In genomic region chr7:40965745-40966144, GRCh38 we compare ENCODE assay signal across 17 cellular contexts.
DNase-seq lines count a peak whose midpoint lies in the region; ATAC-seq and TF ChIP-seq lines count a peak whose summit lies in the region.
"Had no signal": no experiment of that assay in that cellular context is flagged by ENCODE, and none has a peak within 500 bp of the region (broad histone marks: within the 10 kb centered on the region; RNA-seq: fewer than 3 reads in every experiment).

No MANE protein-coding gene starts in this region.

- DNase-seq in MM.1S (peak; percentile 67), RPMI8226 (no peak)
- no peak for DNase-seq in stimulated activated naive B cell treated with anti-CD40 and anti-IgM and Interleukin-4, amounts not matched to agents 10 μg/mL and 1 μg/mL and 100 μg/mL, for 72 hours
- DNase-seq in activated naive CD4-positive, alpha-beta T cell treated with anti-CD3 and anti-CD28 coated beads, Interleukin-2, amount 10 ng/mL, durations not matched to agents 7 days and 5 days = no peak
- DNase-seq: activated CD4-positive, CD25-positive, alpha-beta regulatory T cell; activated T-cell treated with anti-CD3 and anti-CD28 coated beads for 4 hours; caudate nucleus; NCI-H524; nephron progenitor cell; Peyer's patch; upper lobe of left lung had no signal

- no peak for TF ChIP-seq CTCF in MM.1S (IDR thresholded peaks at IDR 0.05; ENCODE audit: low read length)

- CTCF ChIA-PET in activated naive CD4-positive, alpha-beta T cell treated with anti-CD3 and anti-CD28 coated beads, Interleukin-2, amount 10 ng/mL, durations not matched to agents 7 days and 5 days (lab: Charles Lee) = no interaction called here

- H3K27me3 ChIP-seq in MM.1S (replicated peaks; ENCODE audit: insufficient read depth, low read length) = 0 out of 2 replicates have a peak, but pooled peaks cover 5% of the 10 kb centered on the region
- H3K27me3 ChIP-seq: Peyer's patch, upper lobe of left lung had no signal

- peaks cover 10% of the 10 kb centered on the region for H3F3A ChIP-seq in MM.1S (ENCODE audit: insufficient read depth, low read length)

- H3K4me2 ChIP-seq in MM.1S (ENCODE audit: low read depth, low read length) = no peak overlapping the region

- no peak overlapping the region for H3K4me3 ChIP-seq in MM.1S (ENCODE audit: low read length)
- H3K4me3 ChIP-seq: K562, Peyer's patch, upper lobe of left lung had no signal

- H4K20me1 ChIP-seq in MM.1S (ENCODE audit: insufficient read depth, low read length) = no peaks in the 10 kb centered on the region

- H3K27ac ChIP-seq in MM.1S (ENCODE audit: low read length) = no peak overlapping the region
- H3K27ac ChIP-seq: Peyer's patch, upper lobe of left lung had no signal

- H3K27ac Mint-ChIP-seq in stimulated activated naive B cell treated with anti-CD40 and anti-IgM and Interleukin-4, amounts not matched to agents 10 μg/mL and 1 μg/mL and 100 μg/mL, for 72 hours = no peak overlapping the region
- no peak overlapping the region for H3K27ac Mint-ChIP-seq in activated naive CD4-positive, alpha-beta T cell treated with anti-CD3 and anti-CD28 coated beads, Interleukin-2, amount 10 ng/mL, durations not matched to agents 7 days and 5 days
- H3K27ac Mint-ChIP-seq: B cell, nephron progenitor cell had no signal

- H3K4me1 ChIP-seq in MM.1S (ENCODE audit: low read length) = peaks cover 19% of the 10 kb centered on the region
- H3K4me1 ChIP-seq: Peyer's patch, upper lobe of left lung had no signal

- no peak overlapping the region for H2AFZ ChIP-seq in MM.1S (ENCODE audit: low read length)

- H3K4me3 Mint-ChIP-seq in stimulated activated naive B cell treated with anti-CD40 and anti-IgM and Interleukin-4, amounts not matched to agents 10 μg/mL and 1 μg/mL and 100 μg/mL, for 72 hours = no peak overlapping the region
- no peak overlapping the region for H3K4me3 Mint-ChIP-seq in activated naive CD4-positive, alpha-beta T cell treated with anti-CD3 and anti-CD28 coated beads, Interleukin-2, amount 10 ng/mL, durations not matched to agents 7 days and 5 days
- H3K4me3 Mint-ChIP-seq: B cell, nephron progenitor cell had no signal

- no peaks in the 10 kb centered on the region for H3K9me2 ChIP-seq in MM.1S (replicated peaks; ENCODE audit: insufficient read depth, low read length)

- ATAC-seq in GM18861 (IDR thresholded peaks at IDR 0.05; ENCODE audit: unreplicated experiment) = peak; percentile 84
- peak; percentile 79 for ATAC-seq in GM21529 (IDR thresholded peaks at IDR 0.05; ENCODE audit: unreplicated experiment)
- peak; percentile 65 for ATAC-seq in HG03064 (IDR thresholded peaks at IDR 0.05; ENCODE audit: low read depth, unreplicated experiment)
- no peak for ATAC-seq in stimulated activated naive B cell treated with anti-CD40 and anti-IgM and Interleukin-4, amounts not matched to agents 10 μg/mL and 1 μg/mL and 100 μg/mL, for 72 hours (replicated peaks)
- no peak for ATAC-seq in activated CD4-positive, CD25-positive, alpha-beta regulatory T cell treated with anti-CD3 and anti-CD28 coated beads, Interleukin-2, amount 50 U/mL, for 24 hours
- ATAC-seq: K562 had no signal

- H3K27me3 Mint-ChIP-seq in stimulated activated naive B cell treated with anti-CD40 and anti-IgM and Interleukin-4, amounts not matched to agents 10 μg/mL and 1 μg/mL and 100 μg/mL, for 72 hours = peaks cover 0 to 8% of the 10 kb centered on the region in 2 donors
- no peaks in the 10 kb centered on the region for H3K27me3 Mint-ChIP-seq in activated naive CD4-positive, alpha-beta T cell treated with anti-CD3 and anti-CD28 coated beads, Interleukin-2, amount 10 ng/mL, durations not matched to agents 7 days and 5 days
- H3K27me3 Mint-ChIP-seq: B cell had no signal

- H3K4me1 Mint-ChIP-seq in stimulated activated naive B cell treated with anti-CD40 and anti-IgM and Interleukin-4, amounts not matched to agents 10 μg/mL and 1 μg/mL and 100 μg/mL, for 72 hours = no peaks in the 10 kb centered on the region
- no peaks in the 10 kb centered on the region for H3K4me1 Mint-ChIP-seq in activated naive CD4-positive, alpha-beta T cell treated with anti-CD3 and anti-CD28 coated beads, Interleukin-2, amount 10 ng/mL, durations not matched to agents 7 days and 5 days
- H3K4me1 Mint-ChIP-seq: nephron progenitor cell had no signal

- H3K9me3 ChIP-seq in MM.1S (replicated peaks; ENCODE audit: insufficient read depth, low read length) = no peaks in the 10 kb centered on the region
- H3K9me3 ChIP-seq: Peyer's patch had no signal

- no peaks in the 10 kb centered on the region for H3K79me2 ChIP-seq in MM.1S (ENCODE audit: low read length)

- H3K36me3 Mint-ChIP-seq in stimulated activated naive B cell treated with anti-CD40 and anti-IgM and Interleukin-4, amounts not matched to agents 10 μg/mL and 1 μg/mL and 100 μg/mL, for 72 hours = no peaks in the 10 kb centered on the region
- H3K36me3 Mint-ChIP-seq in activated naive CD4-positive, alpha-beta T cell treated with anti-CD3 and anti-CD28 coated beads, Interleukin-2, amount 10 ng/mL, durations not matched to agents 7 days and 5 days = no peaks in the 10 kb centered on the region

- no peaks in the 10 kb centered on the region for H3K36me3 ChIP-seq in MM.1S (replicated peaks; ENCODE audit: insufficient read depth, low read length)
- H3K36me3 ChIP-seq: Peyer's patch, upper lobe of left lung had no signal

- peaks cover 3 to 4% of the 10 kb centered on the region in 2 donors for H3K9me3 Mint-ChIP-seq in stimulated activated naive B cell treated with anti-CD40 and anti-IgM and Interleukin-4, amounts not matched to agents 10 μg/mL and 1 μg/mL and 100 μg/mL, for 72 hours
- no peaks in the 10 kb centered on the region for H3K9me3 Mint-ChIP-seq in activated naive CD4-positive, alpha-beta T cell treated with anti-CD3 and anti-CD28 coated beads, Interleukin-2, amount 10 ng/mL, durations not matched to agents 7 days and 5 days
- H3K9me3 Mint-ChIP-seq: nephron progenitor cell had no signal

- no peak overlapping the region for H3K9ac ChIP-seq in MM.1S (ENCODE audit: low read length)

Comparison
In these comparisons a context has a peak if more than half of its experiments do, and no peak if none do; other contexts are left out.
1. ATAC-seq: peak in GM18861 (single experiment), GM21529 (single experiment) and HG03064 (single experiment); none in stimulated activated naive B cell treated with anti-CD40 and anti-IgM and Interleukin-4, amounts not matched to agents 10 μg/mL and 1 μg/mL and 100 μg/mL, for 72 hours (0 of 2) and activated CD4-positive, CD25-positive, alpha-beta regulatory T cell treated with anti-CD3 and anti-CD28 coated beads, Interleukin-2, amount 50 U/mL, for 24 hours (0 of 2).